In the genomic region with DNA sequence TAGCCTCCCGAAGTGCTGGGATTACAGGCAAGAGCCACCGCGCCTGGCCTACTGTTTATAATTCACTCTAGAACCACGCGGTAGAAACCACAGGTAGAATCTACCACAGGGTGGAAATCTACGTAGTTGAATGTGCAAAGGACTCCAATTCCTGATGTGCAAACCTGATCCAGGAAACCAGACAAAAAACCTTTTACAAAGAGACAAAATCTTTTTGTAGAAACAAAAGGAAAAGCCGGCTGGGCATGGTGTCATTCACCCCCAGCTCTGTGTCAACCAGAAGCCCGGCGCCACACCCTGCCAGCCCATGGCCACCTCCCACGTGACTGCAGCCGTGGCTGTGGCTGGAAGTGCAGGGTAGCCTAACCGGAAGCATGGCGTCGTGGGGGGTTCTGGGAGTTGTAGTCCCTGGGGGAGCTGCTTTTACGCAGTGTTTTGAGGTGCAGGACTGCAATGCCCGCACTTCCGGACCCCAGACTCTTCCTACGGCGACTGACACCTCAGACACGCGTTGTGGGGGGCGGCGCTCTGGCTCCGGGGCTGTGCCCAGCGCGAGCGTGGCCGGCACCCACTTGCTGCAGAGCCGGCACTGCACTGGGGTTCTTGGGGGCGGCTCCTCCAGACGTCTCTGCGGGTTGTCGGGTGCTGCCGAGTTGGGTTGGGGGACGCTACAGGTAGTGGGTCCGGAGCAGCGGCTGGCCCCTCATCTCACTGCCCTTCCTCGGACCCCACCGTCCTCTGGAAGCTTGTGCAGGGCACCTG, we compare ENCODE assay signal across 8 cellular contexts. TPM values are rescaled to one million over a fixed set of nuclear protein-coding genes. Genes with fewer than 3 reads are reported as not detected.
DNase-seq lines count a peak whose midpoint lies in the region; ATAC-seq and TF ChIP-seq lines count a peak whose summit lies in the region.

No MANE protein-coding gene starts in this region.

- peak overlapping the region; percentile 83 for H3K4me3 Mint-ChIP-seq in activated T-helper 2 cell treated with anti-CD3 and anti-CD28 coated beads, Interferon-gamma antibody, Interleukin-2, Interleukin-4, amounts not matched to agents 10 μg/mL and 5 μg/mL and 100 μg/mL, durations not matched to agents 14 hours and 24 hours and 36 hours (ENCODE audit: low read depth)
- H3K4me3 Mint-ChIP-seq in natural killer cell treated with Interleukin-12 subunit alpha and Interleukin-12 subunit beta and Interleukin-15 and Interleukin-18, amount 100 ng/mL, for 72 hours = peak overlapping the region; percentile 79

- DNase-seq in ELF-1 (ENCODE audit: low read depth, low spot score) (peak; percentile 94), GOT3 (lab: John Stamatoyannopoulos, UW) (peak; percentile 81), LHCN-M2 (ENCODE audit: low read depth) (peak; percentile 93), RPMI7951 (ENCODE audit: low read depth) (peak; percentile 96), fibroblast of pulmonary artery (ENCODE audit: low read depth) (peak; percentile 89)
- DNase-seq in activated T-helper 2 cell treated with anti-CD3 and anti-CD28 coated beads, Interferon-gamma antibody, Interleukin-2, Interleukin-4, amounts not matched to agents 10 μg/mL and 5 μg/mL and 100 μg/mL, durations not matched to agents 14 hours and 24 hours and 36 hours (ENCODE audit: low spot score) = peak; percentile 97
- peak; percentile 97 for DNase-seq in natural killer cell treated with Interleukin-12 subunit alpha and Interleukin-12 subunit beta and Interleukin-15 and Interleukin-18, amount 100 ng/mL, for 72 hours (ENCODE audit: low spot score)
- peak; percentile 97 for DNase-seq in stimulated activated naive CD4-positive, alpha-beta T cell treated with Interleukin-2 at 50 U/mL for 16 hours (lab: John Stamatoyannopoulos, UW)

- H3K4me3 ChIP-seq in fibroblast of pulmonary artery (replicated peaks; ENCODE audit: low read depth, low read length) = peak overlapping the region; percentile 71

- H3K4me1 Mint-ChIP-seq in activated T-helper 2 cell treated with anti-CD3 and anti-CD28 coated beads, Interferon-gamma antibody, Interleukin-2, Interleukin-4, amounts not matched to agents 10 μg/mL and 5 μg/mL and 100 μg/mL, durations not matched to agents 14 hours and 24 hours and 36 hours (ENCODE audit: low read depth) = peaks cover 14% of the 10 kb centered on the region
- peaks cover 10 to 12% of the 10 kb centered on the region in 2 donors for H3K4me1 Mint-ChIP-seq in natural killer cell treated with Interleukin-12 subunit alpha and Interleukin-12 subunit beta and Interleukin-15 and Interleukin-18, amount 100 ng/mL, for 72 hours (ENCODE audit: low read depth in 2 of 2)

- H3K36me3 Mint-ChIP-seq in activated T-helper 2 cell treated with anti-CD3 and anti-CD28 coated beads, Interferon-gamma antibody, Interleukin-2, Interleukin-4, amounts not matched to agents 10 μg/mL and 5 μg/mL and 100 μg/mL, durations not matched to agents 14 hours and 24 hours and 36 hours (ENCODE audit: low read depth) = no peaks in the 10 kb centered on the region
- H3K36me3 Mint-ChIP-seq in natural killer cell treated with Interleukin-12 subunit alpha and Interleukin-12 subunit beta and Interleukin-15 and Interleukin-18, amount 100 ng/mL, for 72 hours = no peaks in the 10 kb centered on the region

- H3K27me3 Mint-ChIP-seq in activated T-helper 2 cell treated with anti-CD3 and anti-CD28 coated beads, Interferon-gamma antibody, Interleukin-2, Interleukin-4, amounts not matched to agents 10 μg/mL and 5 μg/mL and 100 μg/mL, durations not matched to agents 14 hours and 24 hours and 36 hours (ENCODE audit: low read depth) = no peaks in the 10 kb centered on the region
- H3K27me3 Mint-ChIP-seq in natural killer cell treated with Interleukin-12 subunit alpha and Interleukin-12 subunit beta and Interleukin-15 and Interleukin-18, amount 100 ng/mL, for 72 hours = no peaks in the 10 kb centered on the region

- no peak for TF ChIP-seq CTCF in fibroblast of pulmonary artery (IDR thresholded peaks at IDR 0.05; ENCODE audit: low read length, missing control alignments)

- peak; percentile 100 for ATAC-seq in natural killer cell treated with Interleukin-12 subunit alpha and Interleukin-12 subunit beta and Interleukin-15 and Interleukin-18, amount 100 ng/mL, for 72 hours

- no peaks in the 10 kb centered on the region for H3K9me3 Mint-ChIP-seq in activated T-helper 2 cell treated with anti-CD3 and anti-CD28 coated beads, Interferon-gamma antibody, Interleukin-2, Interleukin-4, amounts not matched to agents 10 μg/mL and 5 μg/mL and 100 μg/mL, durations not matched to agents 14 hours and 24 hours and 36 hours
- H3K9me3 Mint-ChIP-seq in natural killer cell treated with Interleukin-12 subunit alpha and Interleukin-12 subunit beta and Interleukin-15 and Interleukin-18, amount 100 ng/mL, for 72 hours = no peaks in the 10 kb centered on the region

- peak overlapping the region; percentile 75 for H3K27ac Mint-ChIP-seq in activated T-helper 2 cell treated with anti-CD3 and anti-CD28 coated beads, Interferon-gamma antibody, Interleukin-2, Interleukin-4, amounts not matched to agents 10 μg/mL and 5 μg/mL and 100 μg/mL, durations not matched to agents 14 hours and 24 hours and 36 hours
- peak overlapping the region; percentile 75 to 84 for H3K27ac Mint-ChIP-seq in natural killer cell treated with Interleukin-12 subunit alpha and Interleukin-12 subunit beta and Interleukin-15 and Interleukin-18, amount 100 ng/mL, for 72 hours

- intact Hi-C loops in activated T-helper 2 cell treated with anti-CD3 and anti-CD28 coated beads, Interferon-gamma antibody, Interleukin-2, Interleukin-4, amounts not matched to agents 10 μg/mL and 5 μg/mL and 100 μg/mL, durations not matched to agents 14 hours and 24 hours and 36 hours (cut with micrococcal nuclease) = loop anchor here (2.0 kb wide), 1 partner anchor 42 kb away; a partner anchor contains a TSS

RNA-seq across cellular contexts. Expression of a gene that starts 41.5 kb away (rescaled TPM):
- 48.0 and 51.3 TPM in 2 replicates for total RNA-seq in LHCN-M2 (2014; rRNA removed)
- polyA plus RNA-seq in LHCN-M2 (2012) = 32.1 TPM
- total RNA-seq in RPMI7951 (2014; rRNA removed; shearing (Covaris generic)) = 24.8 and 26.3 TPM in 2 replicates
- total RNA-seq in activated T-helper 2 cell treated with anti-CD3 and anti-CD28 coated beads, Interferon-gamma antibody, Interleukin-2, Interleukin-4, amounts not matched to agents 10 μg/mL and 5 μg/mL and 100 μg/mL, durations not matched to agents 14 hours and 24 hours and 36 hours = 40.1 and 42.1 TPM in 2 replicates
- total RNA-seq in natural killer cell treated with Interleukin-12 subunit alpha and Interleukin-12 subunit beta and Interleukin-15 and Interleukin-18, amount 100 ng/mL, for 72 hours = 10 to 100 TPM; 38.4 to 52.3 TPM

RNA-seq across cellular contexts. Expression of a gene that starts 57.7 kb away (rescaled TPM):
- total RNA-seq in LHCN-M2 (2014; rRNA removed) = not detected in 2 replicates
- not detected for polyA plus RNA-seq in LHCN-M2 (2012)
- total RNA-seq in RPMI7951 (2014; rRNA removed; shearing (Covaris generic)) = not detected in 2 replicates
- total RNA-seq in activated T-helper 2 cell treated with anti-CD3 and anti-CD28 coated beads, Interferon-gamma antibody, Interleukin-2, Interleukin-4, amounts not matched to agents 10 μg/mL and 5 μg/mL and 100 μg/mL, durations not matched to agents 14 hours and 24 hours and 36 hours = not detected in 2 replicates
- total RNA-seq in natural killer cell treated with Interleukin-12 subunit alpha and Interleukin-12 subunit beta and Interleukin-15 and Interleukin-18, amount 100 ng/mL, for 72 hours = not detected

Comparison
In these comparisons a context has a peak if more than half of its experiments do, and no peak if none do; other contexts are left out.
1. Peak in every context shown above with its lines: DNase-seq, ATAC-seq and H3K4me3 ChIP-seq.